ENCODE assay signal across 22 cellular contexts in genomic region chr4:132276185-132276584, GRCh38.
DNase-seq lines count a peak whose midpoint lies in the region; ATAC-seq, FAIRE-seq and TF ChIP-seq lines count a peak whose summit lies in the region.
"Had no signal": no experiment of that assay in that cellular context is flagged by ENCODE, and none has a peak within 500 bp of the region (broad histone marks: within the 10 kb centered on the region; RNA-seq: fewer than 3 reads in every experiment).

No MANE protein-coding gene starts in this region.

- no peak for TF ChIP-seq RAD21 in H1 (IDR thresholded peaks at IDR 0.05 in 1 of 2, conservative IDR thresholded peaks at IDR 0.05 in 1 of 2; ENCODE audit: low read depth in 2 of 2, low read length in 2 of 2)

- no peaks in the 10 kb centered on the region for H3K79me1 ChIP-seq in H1 (ENCODE audit: low read depth, low read length)

- H3K23ac ChIP-seq in H1 (ENCODE audit: insufficient read length) = no peak overlapping the region

- no peak overlapping the region for H3K4me3 ChIP-seq in Loucy (ENCODE audit: low read length, poor library complexity, severe bottlenecking)
- H3K4me3 ChIP-seq in H1 (ENCODE audit: extremely low read depth in 1 of 4, insufficient read depth in 2 of 4, low read depth in 3 of 4, low read length in 4 of 4) = no peak overlapping the region
- H3K4me3 ChIP-seq in upper lobe of right lung = no peak overlapping the region
- H3K4me3 ChIP-seq in psoas muscle = no peak overlapping the region
- H3K4me3 ChIP-seq: GM23248, K562, MG63 had no signal

- H4K20me1 ChIP-seq in Loucy (ENCODE audit: insufficient read depth, low read length, poor library complexity, severe bottlenecking) (no peaks in the 10 kb centered on the region), H1 (replicated peaks in 1 of 2; ENCODE audit: control insufficient read depth in 1 of 2, insufficient read depth in 2 of 2, low read length in 2 of 2) (no peaks in the 10 kb centered on the region)

- H3K9me3 ChIP-seq in Loucy (ENCODE audit: insufficient read depth, low read depth, low read length) (no peaks in the 10 kb centered on the region), H1 (ENCODE audit: insufficient read depth in 2 of 2, low read depth in 1 of 2, low read length in 1 of 2) (peaks cover 0 to 5% of the 10 kb centered on the region in 2 experiments; a peak in 1 of 4 replicates), upper lobe of right lung (no peaks in the 10 kb centered on the region), psoas muscle (no peaks in the 10 kb centered on the region)
- H3K9me3 ChIP-seq: BE2C, MG63 had no signal

- TF ChIP-seq EP300 in H1 (IDR thresholded peaks at IDR 0.05; ENCODE audit: borderline replicate concordance in 1 of 2, low read depth in 2 of 2, low read length in 2 of 2) = no peak

- H4K8ac ChIP-seq in H1 (ENCODE audit: extremely low read depth, insufficient read depth, low read length) = no peak overlapping the region; the same call in 1 of the 2 replicates

- CTCF ChIA-PET in H1 (lab: Charles Lee; ENCODE audit: partially characterized antibody) = interaction anchor here (0.9 to 1.2 kb wide), 2 partner anchors 11 to 12 kb away, joined by 3 to 4 read pairs; no protein-coding TSS in a partner anchor

- H3K23me2 ChIP-seq in H1 (ENCODE audit: low read depth, low read length) = no peaks in the 10 kb centered on the region

- H3K79me2 ChIP-seq in Loucy (ENCODE audit: insufficient read depth, low read length) = no peaks in the 10 kb centered on the region
- no peaks in the 10 kb centered on the region for H3K79me2 ChIP-seq in H1 (ENCODE audit: control insufficient read depth in 1 of 2, insufficient read depth in 2 of 2, low read length in 2 of 2)

- FAIRE-seq in H1 (lab: Jason Lieb, UNC) = no peak
- FAIRE-seq: D721Med, K562 had no signal

- no peak overlapping the region for H3K14ac ChIP-seq in H1 (ENCODE audit: insufficient read length)

- no peaks in the 10 kb centered on the region for H3K4me1 ChIP-seq in Loucy (ENCODE audit: insufficient read depth, low read length, poor library complexity, severe bottlenecking)
- no peaks in the 10 kb centered on the region for H3K4me1 ChIP-seq in H1 (replicated peaks in 1 of 4; ENCODE audit: control insufficient read depth in 3 of 4, insufficient read depth in 4 of 4, low read length in 3 of 4)
- no peaks in the 10 kb centered on the region for H3K4me1 ChIP-seq in upper lobe of right lung
- no peaks in the 10 kb centered on the region for H3K4me1 ChIP-seq in psoas muscle
- H3K4me1 ChIP-seq: BE2C had no signal

- no peak overlapping the region for H4K5ac ChIP-seq in H1 (ENCODE audit: insufficient read length, low read depth, low read length)

- H2BK15ac ChIP-seq in H1 (ENCODE audit: low read length) = no peak overlapping the region

- no peak overlapping the region for H3K18ac ChIP-seq in H1 (ENCODE audit: extremely low read depth, low read length)

- H3K27ac ChIP-seq in H1 (ENCODE audit: low read depth, low read length) (no peak overlapping the region), upper lobe of right lung (no peak overlapping the region), psoas muscle (no peak overlapping the region)
- H3K27ac ChIP-seq: 22Rv1, GM23248 had no signal

- H3K9ac ChIP-seq in Loucy (ENCODE audit: low read depth, low read length, poor library complexity, severe bottlenecking) = no peak overlapping the region
- no peak overlapping the region for H3K9ac ChIP-seq in H1 (replicated peaks in 1 of 4; ENCODE audit: extremely low read depth in 1 of 4, low read depth in 3 of 4, low read length in 3 of 4)
- H3K9ac ChIP-seq: GM23248 had no signal

- H3K4ac ChIP-seq in H1 (replicated peaks; ENCODE audit: insufficient read length, low read depth, low read length) = no peak overlapping the region

- no peaks in the 10 kb centered on the region for H3K9me2 ChIP-seq in Loucy (replicated peaks; ENCODE audit: low read depth, low read length)

- no peaks in the 10 kb centered on the region for H3F3A ChIP-seq in Loucy (ENCODE audit: low read depth)

- H2AFZ ChIP-seq in Loucy (ENCODE audit: low read length) (0 out of 2 replicates have a peak overlapping the region, but pooled peaks have one; percentile 10), H1 (ENCODE audit: low read length) (peak overlapping the region; percentile 44; the same call in 1 of the 2 replicates)
- H2AFZ ChIP-seq: GM23248 had no signal

- H4K91ac ChIP-seq in H1 (replicated peaks; ENCODE audit: insufficient read length, low read length) = no peak overlapping the region

- intact Hi-C loops in upper lobe of right lung (cut with DNase I) (no loop called here), psoas muscle (cut with DNase I) (no loop called here)

- H2BK20ac ChIP-seq in H1 (ENCODE audit: low read length) = no peak overlapping the region

- no peak overlapping the region for H2BK12ac ChIP-seq in H1 (ENCODE audit: low read depth, low read length)

- H3K36me3 ChIP-seq in Loucy (ENCODE audit: insufficient read depth, low read length) (no peaks in the 10 kb centered on the region), H1 (ENCODE audit: control insufficient read depth in 2 of 4, insufficient read depth in 4 of 4, low read length in 3 of 4) (no peaks in the 10 kb centered on the region; a peak in 1 of 8 replicates), upper lobe of right lung (no peaks in the 10 kb centered on the region), psoas muscle (ENCODE audit: insufficient read depth in 1 of 2, low read depth in 1 of 2) (no peaks in the 10 kb centered on the region)
- H3K36me3 ChIP-seq: BE2C, MG63 had no signal

- 91% methylated on average over 4 of the region's 4 CpGs; no CpG with 5 or more reads in 1 of the 2 experiments for WGBS in H1 (ENCODE audit: extremely low coverage in 1 of 2, insufficient coverage in 1 of 2, insufficient read length in 1 of 2, insufficient replicate concordance in 2 of 2, low coverage in 1 of 2, low lambda C conversion rate in 2 of 2, missing lambda C conversion rate in 1 of 2), 2 experiments
- 90 to 93% (median 92%) methylated on average over 4 of the region's 4 CpGs for WGBS in psoas muscle, 3 donors

- no peak overlapping the region for H2BK120ac ChIP-seq in H1 (replicated peaks; ENCODE audit: low read depth, low read length)

- POLR2A ChIA-PET in H1 (lab: Charles Lee; ENCODE audit: partially characterized antibody) = no interaction called here

- DNase-seq in NCI-H748 (lab: John Stamatoyannopoulos, UW; ENCODE audit: unreplicated experiment) (peak; percentile 3), NCI-H748 treated with DMSO at 0.1 percent for 48 hours (lab: John Stamatoyannopoulos, UW) (no peak), H1 (ENCODE audit: low read depth in 1 of 2, low spot score in 2 of 2) (no peak), upper lobe of right lung (peak; percentile 27), psoas muscle (no peak), C1 segment of cervical spinal cord (lab: John Stamatoyannopoulos, UW) (no peak)
- DNase-seq: BE2C; CD4-positive, CD25-positive, alpha-beta regulatory T cell; GM23248; H9; MG63; NCI-H1048; NCI-H1417; NCI-H1694; NCI-H2029 treated with DMSO at 0.1 percent for 48 hours; NCI-H446 treated with DMSO at 0.1 percent for 48 hours; NCI-H526; SHP77 had no signal

- no peak for TF ChIP-seq POLR2A in H1 (IDR thresholded peaks at IDR 0.05; ENCODE audit: control extremely low read depth in 1 of 2, low read depth in 2 of 2, low read length in 2 of 2)

- H3K27me3 ChIP-seq in Loucy (ENCODE audit: insufficient read depth, low read length, poor library complexity, severe bottlenecking) = no peaks in the 10 kb centered on the region
- no peaks in the 10 kb centered on the region for H3K27me3 ChIP-seq in H1 (replicated peaks in 1 of 4; ENCODE audit: control insufficient read depth in 3 of 4, extremely low read depth in 1 of 4, insufficient read depth in 3 of 4, low read length in 3 of 4)
- H3K27me3 ChIP-seq in upper lobe of right lung = no peaks in the 10 kb centered on the region
- no peaks in the 10 kb centered on the region for H3K27me3 ChIP-seq in psoas muscle (ENCODE audit: insufficient read depth in 3 of 3, low read length in 2 of 3)
- H3K27me3 ChIP-seq: BE2C, MG63 had no signal

- no peak overlapping the region for H3K56ac ChIP-seq in H1 (replicated peaks; ENCODE audit: insufficient read length, low read depth, low read length)

- TF ChIP-seq CTCF in Loucy (conservative IDR thresholded peaks at IDR 0.05; ENCODE audit: low read length) (no peak), H1 (IDR thresholded peaks at IDR 0.05; ENCODE audit: control extremely low read depth in 1 of 3, insufficient read depth in 1 of 3, low read depth in 1 of 3, low read length in 3 of 3) (no peak), upper lobe of right lung (IDR thresholded peaks at IDR 0.05) (no peak), psoas muscle (IDR thresholded peaks at IDR 0.05) (no peak)

- no peak overlapping the region for H2BK5ac ChIP-seq in H1 (ENCODE audit: low read depth, low read length)

- H2AK5ac ChIP-seq in H1 (ENCODE audit: low read depth, low read length) = no peak overlapping the region

- H3K4me2 ChIP-seq in Loucy (ENCODE audit: low read depth, low read length, poor library complexity, severe bottlenecking) (no peak overlapping the region), H1 (ENCODE audit: insufficient read depth in 1 of 2, low read depth in 2 of 2, low read length in 2 of 2) (no peak overlapping the region)

- ATAC-seq in upper lobe of right lung (no peak), psoas muscle (no peak)
- ATAC-seq: K562 had no signal

TF ChIP-seq in H1, 55 proteins besides CTCF, POLR2A, EP300 and RAD21 (continues in another document):
- no peak for TF ChIP-seq SP2 (IDR thresholded peaks at IDR 0.05; ENCODE audit: low read length)
- no peak for TF ChIP-seq RFX5 (IDR thresholded peaks at IDR 0.05; ENCODE audit: borderline replicate concordance, low read depth, low read length)
- TF ChIP-seq GABPA (IDR thresholded peaks at IDR 0.05; ENCODE audit: borderline replicate concordance, insufficient read depth, low read length) = no peak
- no peak for TF ChIP-seq CBX5 (IDR thresholded peaks at IDR 0.05; ENCODE audit: low read depth, low read length)
- TF ChIP-seq BCL11A (IDR thresholded peaks at IDR 0.05; ENCODE audit: low read depth in 2 of 2, low read length in 2 of 2) = no peak
- no peak for TF ChIP-seq JUN (IDR thresholded peaks at IDR 0.05; ENCODE audit: low read depth, low read length)
- no peak for TF ChIP-seq SIRT6 (IDR thresholded peaks at IDR 0.05; ENCODE audit: low read length)
- no peak for TF ChIP-seq CEBPB (IDR thresholded peaks at IDR 0.05; ENCODE audit: low read depth, low read length)
- TF ChIP-seq NRF1 (IDR thresholded peaks at IDR 0.05; ENCODE audit: low read depth, low read length) = no peak
- TF ChIP-seq SIX5 (IDR thresholded peaks at IDR 0.05; ENCODE audit: low read depth, low read length) = no peak
- TF ChIP-seq TAF1 (IDR thresholded peaks at IDR 0.05; ENCODE audit: low read depth, low read length) = no peak
- no peak for TF ChIP-seq RNF2 (IDR thresholded peaks at IDR 0.05; ENCODE audit: borderline replicate concordance, low read depth, low read length, missing control alignments, poor library complexity, severe bottlenecking)
- TF ChIP-seq JUND (IDR thresholded peaks at IDR 0.05; ENCODE audit: low read length) = no peak

Comparison
In these comparisons a context has a peak if more than half of its experiments do, and no peak if none do; other contexts are left out.
1. DNase-seq: peak in NCI-H748 (single experiment) and upper lobe of right lung (single experiment); none in NCI-H748 treated with DMSO at 0.1 percent for 48 hours (single experiment), H1 (0 of 2), psoas muscle (0 of 2) and C1 segment of cervical spinal cord (0 of 14).